ENCODE assay signal across 22 cellular contexts in genomic region chr1:234837713-234838112, GRCh38.
DNase-seq lines count a peak whose midpoint lies in the region; ATAC-seq and TF ChIP-seq lines count a peak whose summit lies in the region.
"Had no signal": no experiment of that assay in that cellular context is flagged by ENCODE, and none has a peak within 500 bp of the region (broad histone marks: within the 10 kb centered on the region; RNA-seq: fewer than 3 reads in every experiment).

No MANE protein-coding gene starts in this region.

- H3K4me3 Mint-ChIP-seq in natural killer cell treated with Interleukin-12 subunit alpha and Interleukin-12 subunit beta and Interleukin-15 and Interleukin-18, amount 100 ng/mL, for 72 hours: no peak overlapping the region
- H3K4me3 Mint-ChIP-seq in natural killer cell (no peak overlapping the region), MCF 10A (ENCODE audit: unreplicated experiment) (no peak overlapping the region), immature natural killer cell (no peak overlapping the region)
- H3K4me3 Mint-ChIP-seq in central memory CD8-positive, alpha-beta T cell: no peak overlapping the region
- H3K4me3 Mint-ChIP-seq: T-helper 1 cell treated with Interleukin-12 subunit alpha and Interleukin-12 subunit beta and Interleukin-4 antibody, amounts not matched to agents 30 μg/mL and 1 μg/mL, for 36 hours had no signal

- peaks cover 7% of the 10 kb centered on the region for H3K9me3 Mint-ChIP-seq in natural killer cell treated with Interleukin-12 subunit alpha and Interleukin-12 subunit beta and Interleukin-15 and Interleukin-18, amount 100 ng/mL, for 72 hours
- H3K9me3 Mint-ChIP-seq in natural killer cell (no peaks in the 10 kb centered on the region), MCF 10A (ENCODE audit: unreplicated experiment) (no peaks in the 10 kb centered on the region), immature natural killer cell (no peaks in the 10 kb centered on the region)
- no peaks in the 10 kb centered on the region for H3K9me3 Mint-ChIP-seq in central memory CD8-positive, alpha-beta T cell
- H3K9me3 Mint-ChIP-seq: T-helper 1 cell treated with Interleukin-12 subunit alpha and Interleukin-12 subunit beta and Interleukin-4 antibody, amounts not matched to agents 30 μg/mL and 1 μg/mL, for 36 hours had no signal

- intact Hi-C loops in natural killer cell (cut with micrococcal nuclease) (no loop called here), MCF 10A (cut with micrococcal nuclease) (loop anchor here (10.0 kb wide), 1 partner anchor 343 kb away; no protein-coding TSS in a partner anchor)

- no peaks in the 10 kb centered on the region for H3K27me3 Mint-ChIP-seq in natural killer cell treated with Interleukin-12 subunit alpha and Interleukin-12 subunit beta and Interleukin-15 and Interleukin-18, amount 100 ng/mL, for 72 hours
- H3K27me3 Mint-ChIP-seq in natural killer cell (ENCODE audit: low read depth in 2 of 2) (no peaks in the 10 kb centered on the region), MCF 10A (ENCODE audit: insufficient read depth, unreplicated experiment) (no peaks in the 10 kb centered on the region), immature natural killer cell (ENCODE audit: low read depth in 3 of 3) (peaks cover 0 to 6% (median 3%) of the 10 kb centered on the region in 3 donors)
- H3K27me3 Mint-ChIP-seq in central memory CD8-positive, alpha-beta T cell: no peaks in the 10 kb centered on the region

- peak overlapping the region; percentile 26 to 72 for H3K27ac Mint-ChIP-seq in natural killer cell treated with Interleukin-12 subunit alpha and Interleukin-12 subunit beta and Interleukin-15 and Interleukin-18, amount 100 ng/mL, for 72 hours
- H3K27ac Mint-ChIP-seq in natural killer cell: no peak overlapping the region
- peak overlapping the region; percentile 57 for H3K27ac Mint-ChIP-seq in central memory CD8-positive, alpha-beta T cell (ENCODE audit: low read depth)
- H3K27ac Mint-ChIP-seq in MCF 10A (ENCODE audit: low read depth, unreplicated experiment): no peak overlapping the region
- H3K27ac Mint-ChIP-seq in immature natural killer cell: peak overlapping the region in 1 of 6 donors; percentile 57
- H3K27ac Mint-ChIP-seq: T-helper 1 cell treated with Interleukin-12 subunit alpha and Interleukin-12 subunit beta and Interleukin-4 antibody, amounts not matched to agents 30 μg/mL and 1 μg/mL, for 36 hours had no signal

- H3K36me3 Mint-ChIP-seq in natural killer cell treated with Interleukin-12 subunit alpha and Interleukin-12 subunit beta and Interleukin-15 and Interleukin-18, amount 100 ng/mL, for 72 hours: peaks cover 5% of the 10 kb centered on the region
- no peaks in the 10 kb centered on the region for H3K36me3 Mint-ChIP-seq in natural killer cell
- H3K36me3 Mint-ChIP-seq in central memory CD8-positive, alpha-beta T cell (ENCODE audit: insufficient read depth): no peaks in the 10 kb centered on the region
- no peaks in the 10 kb centered on the region for H3K36me3 Mint-ChIP-seq in MCF 10A (ENCODE audit: insufficient read depth, unreplicated experiment)
- peaks cover 0 to 3% (median 0%) of the 10 kb centered on the region in 3 donors for H3K36me3 Mint-ChIP-seq in immature natural killer cell

- peaks cover 56 to 61% of the 10 kb centered on the region in 2 donors for H3K4me1 Mint-ChIP-seq in natural killer cell treated with Interleukin-12 subunit alpha and Interleukin-12 subunit beta and Interleukin-15 and Interleukin-18, amount 100 ng/mL, for 72 hours (ENCODE audit: low read depth in 2 of 2)
- H3K4me1 Mint-ChIP-seq in natural killer cell (peaks cover 8 to 20% of the 10 kb centered on the region in 2 donors), MCF 10A (ENCODE audit: insufficient read depth, unreplicated experiment) (no peaks in the 10 kb centered on the region), immature natural killer cell (peaks cover 3% of the 10 kb centered on the region in 2 donors)
- peaks cover 9% of the 10 kb centered on the region for H3K4me1 Mint-ChIP-seq in central memory CD8-positive, alpha-beta T cell

- no peak for TF ChIP-seq CTCF in natural killer cell (IDR thresholded peaks at IDR 0.05)
- TF ChIP-seq CTCF in MCF 10A (IDR thresholded peaks at IDR 0.05; ENCODE audit: unreplicated experiment): no peak

- no TSS peak for BruUV-seq in MCF 10A (replicated peaks; lab: Mats Ljungman, UMichigan)

- no peak for ATAC-seq in natural killer cell treated with Interleukin-12 subunit alpha and Interleukin-12 subunit beta and Interleukin-15 and Interleukin-18, amount 100 ng/mL, for 72 hours
- no peak for ATAC-seq in natural killer cell
- ATAC-seq in central memory CD8-positive, alpha-beta T cell (replicated peaks; ENCODE audit: extremely low read depth, poor library complexity, severe bottlenecking): no peak
- ATAC-seq: foreskin keratinocyte, sciatic nerve had no signal

- CTCF ChIA-PET in MCF 10A (lab: Yijun Ruan, JAX): no interaction called here

- POLR2A ChIA-PET in MCF 10A (lab: Yijun Ruan, JAX): no interaction called here

- no peak for DNase-seq in natural killer cell treated with Interleukin-12 subunit alpha and Interleukin-12 subunit beta and Interleukin-15 and Interleukin-18, amount 100 ng/mL, for 72 hours (ENCODE audit: low spot score)
- DNase-seq in natural killer cell (no peak), OCI-M1 (lab: John Stamatoyannopoulos, UW) (peak; percentile 55), NCI-H146 treated with DMSO at 0.1 percent for 48 hours (lab: John Stamatoyannopoulos, UW; ENCODE audit: unreplicated experiment) (no peak), MCF 10A (ENCODE audit: unreplicated experiment) (no peak), immature natural killer cell (no peak)
- no peak for DNase-seq in central memory CD8-positive, alpha-beta T cell (ENCODE audit: low spot score in 2 of 2)
- DNase-seq: activated CD8-positive, alpha-beta memory T cell treated with anti-CD3 and anti-CD28 coated beads for 24 hours; activated gamma-delta T cell treated with Interleukin-2 at 50 U/mL for 16 hours; adrenal gland; BE2C; cerebellar nuclear complex; DMS53; esophagus squamous epithelium; foreskin keratinocyte; head of caudate nucleus; Karpas-422; left ventricle myocardium inferior; NCI-H1092; NCI-H1694 treated with DMSO at 0.1 percent for 48 hours had no signal

Comparison
In these comparisons a context has a peak if more than half of its experiments do, and no peak if none do; other contexts are left out.
1. H3K27ac Mint-ChIP-seq: peak in natural killer cell treated with Interleukin-12 subunit alpha and Interleukin-12 subunit beta and Interleukin-15 and Interleukin-18, amount 100 ng/mL, for 72 hours (2 of 2) and central memory CD8-positive, alpha-beta T cell (single experiment); none in natural killer cell (0 of 2) and MCF 10A (single experiment).